Comparison of ENCODE assay signal across 29 cellular contexts in the genomic region with DNA sequence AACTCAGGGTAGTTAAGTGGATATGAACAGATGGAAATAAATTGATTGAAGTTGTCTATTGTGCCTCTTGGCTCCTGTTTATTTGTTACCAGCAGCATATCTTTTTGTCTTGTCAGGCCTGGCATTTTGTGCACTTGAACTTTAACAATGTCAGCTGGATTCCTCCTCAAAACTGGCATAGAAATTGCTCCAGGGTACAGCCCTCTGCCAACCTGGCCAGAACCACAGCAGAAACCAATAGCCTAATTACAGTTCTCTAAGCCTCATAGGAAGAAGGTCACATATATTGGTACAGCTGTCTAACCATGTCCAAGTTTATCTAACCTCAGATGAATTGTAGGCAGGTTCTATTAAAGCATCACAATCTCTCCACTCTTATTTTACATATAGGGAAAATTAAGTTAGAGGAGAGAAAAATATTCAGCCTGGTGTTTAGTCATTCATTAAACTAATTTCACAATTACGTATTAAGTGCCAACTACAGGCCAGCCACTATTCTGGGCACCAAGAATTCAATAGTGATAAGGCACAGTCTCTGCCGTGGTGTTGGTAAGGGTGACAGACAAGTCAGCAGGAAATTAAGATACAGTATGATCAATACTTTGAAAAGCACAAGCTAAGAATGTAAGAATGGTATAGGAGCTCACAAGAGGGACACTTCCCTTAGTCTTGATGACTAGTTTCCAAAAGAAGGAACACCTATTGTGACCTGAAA.
"Had no signal": no experiment of that assay in that cellular context is flagged by ENCODE, and none has a peak within 500 bp of the region (broad histone marks: within the 10 kb centered on the region; RNA-seq: fewer than 3 reads in every experiment).

No MANE protein-coding gene starts in this region.

- H3K4me3 Mint-ChIP-seq: activated CD4-positive, alpha-beta memory T cell treated with anti-CD3 and anti-CD28 coated beads for 36 hours; activated CD4-positive, alpha-beta T cell treated with anti-CD3 and anti-CD28 coated beads, Interleukin-2, amount 10 ng/mL, durations not matched to agents 24 days and 14 days; activated naive CD4-positive, alpha-beta T cell treated with anti-CD3 and anti-CD28 coated beads, Interleukin-2, amount 10 ng/mL, durations not matched to agents 7 days and 5 days; activated naive CD8-positive, alpha-beta T cell treated with anti-CD3 and anti-CD28 coated beads, Interleukin-2, amount 10 ng/mL, durations not matched to agents 7 days and 5 days; activated T-helper 1 cell treated with anti-CD3 and anti-CD28 coated beads, Interleukin-12 subunit alpha, Interleukin-12 subunit beta, Interleukin-2, Interleukin-4 antibody, amounts not matched to agents 30 ng/mL and 10 ng/mL and 1 ng/mL, durations not matched to agents 14 hours and 24 hours and 36 hours; effector memory CD8-positive, alpha-beta T cell; memory B cell; nephron; stimulated activated naive B cell treated with anti-CD40 and anti-IgM and Interleukin-4, amounts not matched to agents 10 μg/mL and 1 μg/mL and 100 μg/mL, for 72 hours; T-helper 17 cell had no signal

- H3K4me2 ChIP-seq: hepatocyte had no signal

- H3K9me3 Mint-ChIP-seq: activated CD4-positive, alpha-beta memory T cell treated with anti-CD3 and anti-CD28 coated beads for 36 hours; activated CD4-positive, alpha-beta T cell treated with anti-CD3 and anti-CD28 coated beads, Interleukin-2, amount 10 ng/mL, durations not matched to agents 24 days and 14 days; activated naive CD4-positive, alpha-beta T cell treated with anti-CD3 and anti-CD28 coated beads, Interleukin-2, amount 10 ng/mL, durations not matched to agents 7 days and 5 days; activated naive CD8-positive, alpha-beta T cell treated with anti-CD3 and anti-CD28 coated beads, Interleukin-2, amount 10 ng/mL, durations not matched to agents 7 days and 5 days; activated T-helper 1 cell treated with anti-CD3 and anti-CD28 coated beads, Interleukin-12 subunit alpha, Interleukin-12 subunit beta, Interleukin-2, Interleukin-4 antibody, amounts not matched to agents 30 ng/mL and 10 ng/mL and 1 ng/mL, durations not matched to agents 14 hours and 24 hours and 36 hours; effector memory CD8-positive, alpha-beta T cell; nephron had no signal

- H3K36me3 ChIP-seq: brain microvascular endothelial cell, gastrocnemius medialis, sigmoid colon, stomach, tibial nerve, WERI-Rb-1 had no signal

- H3K27ac ChIP-seq: brain microvascular endothelial cell, coronary artery, dorsolateral prefrontal cortex, gastrocnemius medialis, hepatocyte, sigmoid colon, tibial nerve, WERI-Rb-1 had no signal

- H3K27me3 Mint-ChIP-seq: activated CD4-positive, alpha-beta T cell treated with anti-CD3 and anti-CD28 coated beads, Interleukin-2, amount 10 ng/mL, durations not matched to agents 24 days and 14 days; memory B cell; stimulated activated naive B cell treated with anti-CD40 and anti-IgM and Interleukin-4, amounts not matched to agents 10 μg/mL and 1 μg/mL and 100 μg/mL, for 72 hours had no signal

- H3K4me1 Mint-ChIP-seq: activated CD4-positive, alpha-beta T cell treated with anti-CD3 and anti-CD28 coated beads, Interleukin-2, amount 10 ng/mL, durations not matched to agents 24 days and 14 days; activated naive CD4-positive, alpha-beta T cell treated with anti-CD3 and anti-CD28 coated beads, Interleukin-2, amount 10 ng/mL, durations not matched to agents 7 days and 5 days; activated naive CD8-positive, alpha-beta T cell treated with anti-CD3 and anti-CD28 coated beads, Interleukin-2, amount 10 ng/mL, durations not matched to agents 7 days and 5 days; memory B cell; nephron; stimulated activated naive B cell treated with anti-CD40 and anti-IgM and Interleukin-4, amounts not matched to agents 10 μg/mL and 1 μg/mL and 100 μg/mL, for 72 hours had no signal

- FAIRE-seq: astrocyte, small intestine had no signal

- H3K79me2 ChIP-seq: hepatocyte had no signal

- H3K4me1 ChIP-seq: gastrocnemius medialis, sigmoid colon, tibial nerve had no signal

- H3K36me3 Mint-ChIP-seq: activated CD4-positive, alpha-beta memory T cell treated with anti-CD3 and anti-CD28 coated beads for 36 hours; activated naive CD4-positive, alpha-beta T cell treated with anti-CD3 and anti-CD28 coated beads, Interleukin-2, amount 10 ng/mL, durations not matched to agents 7 days and 5 days; activated naive CD8-positive, alpha-beta T cell treated with anti-CD3 and anti-CD28 coated beads, Interleukin-2, amount 10 ng/mL, durations not matched to agents 7 days and 5 days; memory B cell; stimulated activated naive B cell treated with anti-CD40 and anti-IgM and Interleukin-4, amounts not matched to agents 10 μg/mL and 1 μg/mL and 100 μg/mL, for 72 hours had no signal

- H3K27me3 ChIP-seq: brain microvascular endothelial cell, gastrocnemius medialis, hepatocyte, sigmoid colon, stomach, tibial nerve had no signal

- DNase-seq: activated CD4-positive, alpha-beta memory T cell treated with anti-CD3 and anti-CD28 coated beads for 36 hours; activated CD4-positive, alpha-beta T cell treated with anti-CD3 and anti-CD28 coated beads, Interleukin-2, amount 10 ng/mL, durations not matched to agents 24 days and 14 days; activated CD4-positive, CD25-positive, alpha-beta regulatory T cell treated with anti-CD3 and anti-CD28 coated beads, Interleukin-2, amount 50 U/mL, for 72 hours; activated CD8-positive, alpha-beta memory T cell treated with anti-CD3 and anti-CD28 coated beads, Interleukin-2, amount 50 U/mL, for 4 hours; activated gamma-delta T cell; activated naive CD4-positive, alpha-beta T cell treated with anti-CD3 and anti-CD28 coated beads, Interleukin-2, amount 10 ng/mL, durations not matched to agents 7 days and 5 days; activated naive CD8-positive, alpha-beta T cell treated with anti-CD3 and anti-CD28 coated beads, Interleukin-2, amount 10 ng/mL, durations not matched to agents 7 days and 5 days; activated T-cell treated with anti-CD3 and anti-CD28 coated beads, Interleukin-2, amount 50 U/mL, for 1 hour; brain microvascular endothelial cell; dorsolateral prefrontal cortex; effector memory CD8-positive, alpha-beta T cell; erythroblast; gastrocnemius medialis; islet precursor cell; sigmoid colon; small intestine; stimulated activated CD4-positive, alpha-beta T cell treated with anti-CD3 and anti-CD28 coated beads, Interleukin-2, amount 100 ng/mL, for 24 hours; stimulated activated naive B cell treated with anti-CD40 and anti-IgM and Interleukin-4, amounts not matched to agents 10 μg/mL and 1 μg/mL and 100 μg/mL, for 72 hours; stomach; T-helper 17 cell; T1000; WERI-Rb-1 had no signal

- H3K27ac Mint-ChIP-seq: activated CD4-positive, alpha-beta memory T cell treated with anti-CD3 and anti-CD28 coated beads for 36 hours; activated CD4-positive, alpha-beta T cell treated with anti-CD3 and anti-CD28 coated beads, Interleukin-2, amount 10 ng/mL, durations not matched to agents 24 days and 14 days; activated naive CD4-positive, alpha-beta T cell treated with anti-CD3 and anti-CD28 coated beads, Interleukin-2, amount 10 ng/mL, durations not matched to agents 7 days and 5 days; activated naive CD8-positive, alpha-beta T cell treated with anti-CD3 and anti-CD28 coated beads, Interleukin-2, amount 10 ng/mL, durations not matched to agents 7 days and 5 days; activated T-helper 1 cell treated with anti-CD3 and anti-CD28 coated beads, Interleukin-12 subunit alpha, Interleukin-12 subunit beta, Interleukin-2, Interleukin-4 antibody, amounts not matched to agents 30 ng/mL and 10 ng/mL and 1 ng/mL, durations not matched to agents 14 hours and 24 hours and 36 hours; effector memory CD8-positive, alpha-beta T cell; memory B cell; nephron; stimulated activated naive B cell treated with anti-CD40 and anti-IgM and Interleukin-4, amounts not matched to agents 10 μg/mL and 1 μg/mL and 100 μg/mL, for 72 hours; T-helper 17 cell had no signal

- ATAC-seq: effector memory CD8-positive, alpha-beta T cell; gastrocnemius medialis; stimulated activated naive B cell treated with anti-CD40 and anti-IgM and Interleukin-4, amounts not matched to agents 10 μg/mL and 1 μg/mL and 100 μg/mL, for 72 hours; T-helper 17 cell had no signal

- H3K4me3 ChIP-seq: coronary artery, dorsolateral prefrontal cortex, gastrocnemius medialis, hepatocyte, sigmoid colon, stomach, tibial nerve had no signal

- H2AFZ ChIP-seq: hepatocyte had no signal

- H3K9me3 ChIP-seq: gastrocnemius medialis, sigmoid colon, stomach, tibial nerve had no signal
